Comparison of ENCODE assay signal across 8 cellular contexts in the genomic region with DNA sequence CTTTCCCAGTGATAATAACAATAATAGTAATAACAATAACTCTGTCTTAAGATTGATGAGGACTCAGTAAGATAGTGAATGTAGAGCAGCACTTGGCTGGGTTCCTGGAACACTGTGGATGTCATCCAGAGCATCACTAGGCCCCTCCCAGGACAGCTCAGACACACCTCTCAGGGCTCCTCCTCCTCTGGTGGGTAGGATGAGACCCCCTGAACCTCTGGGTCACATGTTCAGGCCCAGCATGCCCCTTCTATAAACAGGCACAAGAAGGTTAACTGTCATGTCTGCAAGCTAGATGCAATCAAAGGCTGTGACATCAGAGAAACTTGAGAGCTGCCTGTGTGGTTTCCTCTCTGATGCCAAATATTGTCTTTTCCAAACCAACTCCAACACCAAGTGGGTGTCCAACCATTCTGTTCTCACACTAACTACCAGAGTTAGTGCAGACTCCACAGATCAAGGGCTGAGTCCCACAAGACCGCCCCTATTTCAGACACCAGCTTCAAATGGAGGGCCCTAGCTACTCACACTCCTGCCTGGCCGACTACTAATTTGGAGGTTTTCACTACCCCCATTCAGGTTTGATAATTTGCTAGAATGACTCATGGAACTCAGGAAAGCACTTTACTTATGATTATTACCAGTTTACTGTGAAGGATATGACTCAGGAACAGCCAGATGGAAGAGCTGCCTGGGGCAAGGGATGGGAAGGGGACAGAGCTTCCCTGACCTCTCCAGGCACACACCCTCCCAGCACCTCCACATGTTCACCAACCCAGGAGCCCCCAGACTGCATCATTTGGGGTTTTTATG. TPM values are rescaled to one million over a fixed set of nuclear protein-coding genes. Genes with fewer than 3 reads are reported as not detected.
DNase-seq lines count a peak whose midpoint lies in the region; ATAC-seq and TF ChIP-seq lines count a peak whose summit lies in the region.

No MANE protein-coding gene starts in this region.

- ATAC-seq in HG03521 (IDR thresholded peaks at IDR 0.05; ENCODE audit: unreplicated experiment): peak; percentile 59
- ATAC-seq in left lung: peak; percentile 79
- no peak for ATAC-seq in GM18867 (IDR thresholded peaks at IDR 0.05; ENCODE audit: unreplicated experiment)

- no peaks in the 10 kb centered on the region for H3K36me3 ChIP-seq in left lung

- no peak overlapping the region for H3K27ac ChIP-seq in left lung

- intact Hi-C loops in left lung (cut with DNase I): no loop called here

- no peaks in the 10 kb centered on the region for H3K4me1 ChIP-seq in left lung

- DNase-seq in COLO829 (ENCODE audit: low spot score) (peak; percentile 72), left lung (no peak), mesenteric fat pad (ENCODE audit: low spot score) (no peak), ureter (ENCODE audit: low spot score) (no peak), erythroblast (lab: John Stamatoyannopoulos, UW) (no peak)
- peak; percentile 22 for DNase-seq in activated naive CD4-positive, alpha-beta T cell treated with anti-CD3 and anti-CD28 coated beads, Interleukin-2, amount 50 U/mL, for 16 hours

- TF ChIP-seq POLR2A in erythroblast (IDR thresholded peaks at IDR 0.05; ENCODE audit: low read length): no peak

- no peak for TF ChIP-seq CTCF in left lung (IDR thresholded peaks at IDR 0.05)

- H3K27me3 ChIP-seq in left lung: no peaks in the 10 kb centered on the region

- H3K4me3 ChIP-seq in left lung: no peak overlapping the region

- H3K9me3 ChIP-seq in left lung: no peaks in the 10 kb centered on the region

RNA-seq across cellular contexts. Expression of a gene that starts 46.4 kb away (rescaled TPM):
- total RNA-seq in left lung (100 to 1,000 TPM; 211 TPM), mesenteric fat pad (332 TPM), ureter (242 TPM)

Comparison
In these comparisons a context has a peak if more than half of its experiments do, and no peak if none do; other contexts are left out.
1. DNase-seq: peak in COLO829 (single experiment) and activated naive CD4-positive, alpha-beta T cell treated with anti-CD3 and anti-CD28 coated beads, Interleukin-2, amount 50 U/mL, for 16 hours (single experiment); none in left lung (0 of 2), mesenteric fat pad (single experiment), ureter (single experiment) and erythroblast (0 of 2).